ENCODE assay signal across 18 cellular contexts in the genomic region with DNA sequence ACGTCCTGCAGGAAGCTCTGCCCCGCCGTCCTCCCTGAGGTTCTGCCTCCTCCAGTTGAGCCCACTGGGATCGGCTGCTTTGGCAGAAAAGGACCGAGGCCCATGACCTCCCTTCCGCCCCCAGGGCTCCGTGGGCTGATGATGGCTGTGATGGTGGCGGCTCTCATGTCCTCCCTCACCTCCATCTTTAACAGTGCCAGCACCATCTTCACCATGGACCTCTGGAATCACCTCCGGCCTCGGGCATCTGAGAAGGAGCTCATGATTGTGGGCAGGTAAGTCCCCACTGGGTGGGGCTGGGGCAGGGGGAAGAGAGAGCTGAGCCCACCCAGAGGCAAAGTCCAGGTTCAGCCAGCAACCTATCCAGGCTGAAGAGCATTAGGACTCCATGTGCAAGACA.
DNase-seq lines count a peak whose midpoint lies in the region; ATAC-seq and TF ChIP-seq lines count a peak whose summit lies in the region.
"Had no signal": no experiment of that assay in that cellular context is flagged by ENCODE, and none has a peak within 500 bp of the region (broad histone marks: within the 10 kb centered on the region; RNA-seq: fewer than 3 reads in every experiment).

No MANE protein-coding gene starts in this region.

- no peak for TF ChIP-seq POLR2A in sigmoid colon (IDR thresholded peaks at IDR 0.05)

- no peak overlapping the region for H3K27ac Mint-ChIP-seq in osteocyte (ENCODE audit: unreplicated experiment)
- H3K27ac Mint-ChIP-seq: B cell; CD4-positive, alpha-beta T cell; CD8-positive, alpha-beta memory T cell; HFFc6 had no signal

- H3K27ac ChIP-seq in neuronal stem cell (replicated peaks; ENCODE audit: low read length) (no peak overlapping the region), sigmoid colon (no peak overlapping the region)
- H3K27ac ChIP-seq: BLaER1, C4-2B had no signal

- H3K36me3 ChIP-seq in neuronal stem cell (replicated peaks in 1 of 2; ENCODE audit: control insufficient read depth in 2 of 2, insufficient read depth in 2 of 2, low read length in 2 of 2) (no peaks in the 10 kb centered on the region), sigmoid colon (no peaks in the 10 kb centered on the region)
- H3K36me3 ChIP-seq: BLaER1, HAP-1 had no signal

- no peak overlapping the region for H3K4me3 Mint-ChIP-seq in osteocyte (ENCODE audit: unreplicated experiment)
- H3K4me3 Mint-ChIP-seq: B cell; CD4-positive, alpha-beta T cell; CD8-positive, alpha-beta memory T cell; HFFc6 had no signal

- intact Hi-C loops in sigmoid colon (cut with DNase I): no loop called here

- peak; percentile 6 for DNase-seq in GM13976 (ENCODE audit: low spot score)
- no peak for DNase-seq in neuronal stem cell (ENCODE audit: low spot score)
- peak; percentile 40 for DNase-seq in sigmoid colon
- DNase-seq in NCI-H2029 (lab: John Stamatoyannopoulos, UW): no peak
- no peak for DNase-seq in osteocyte (ENCODE audit: extremely low spot score, unreplicated experiment)
- DNase-seq: CD4-positive, alpha-beta T cell; CD8-positive, alpha-beta memory T cell; DMS 273 treated with DMSO at 0.1 percent for 48 hours; DMS79; GDM1; GOT3 had no signal

- no peak overlapping the region for H3K14ac ChIP-seq in neuronal stem cell (ENCODE audit: low read length)

- H2BK12ac ChIP-seq in neuronal stem cell (ENCODE audit: low read length): no peak overlapping the region

- H3K4me3 ChIP-seq in neuronal stem cell (ENCODE audit: low read length in 2 of 2) (no peak overlapping the region), sigmoid colon (no peak overlapping the region)
- H3K4me3 ChIP-seq: BLaER1, GM12878, HAP-1 had no signal

- peaks cover 5% of the 10 kb centered on the region for H3K27me3 Mint-ChIP-seq in osteocyte (ENCODE audit: unreplicated experiment)
- H3K27me3 Mint-ChIP-seq: B cell had no signal

- H3K23ac ChIP-seq in neuronal stem cell (ENCODE audit: low read depth, low read length, poor library complexity): no peak overlapping the region

- H3K9ac ChIP-seq in neuronal stem cell (ENCODE audit: low read depth, low read length, poor library complexity): no peak overlapping the region
- H3K9ac ChIP-seq: BLaER1 had no signal

- peak overlapping the region; percentile 15 for H2BK15ac ChIP-seq in neuronal stem cell (ENCODE audit: low read length)

- H3K4me1 ChIP-seq in neuronal stem cell (ENCODE audit: control insufficient read depth in 2 of 2, insufficient read depth in 1 of 2, low read depth in 1 of 2, low read length in 2 of 2) (peaks cover 0 to 8% of the 10 kb centered on the region in 2 donors), sigmoid colon (no peaks in the 10 kb centered on the region)
- H3K4me1 ChIP-seq: BLaER1, HAP-1 had no signal

- no peaks in the 10 kb centered on the region for H3K9me3 Mint-ChIP-seq in osteocyte (ENCODE audit: unreplicated experiment)
- H3K9me3 Mint-ChIP-seq: CD4-positive, alpha-beta T cell; CD8-positive, alpha-beta memory T cell; HFFc6 had no signal

- in situ Hi-C loops in GM13976 (cut with MboI; ENCODE audit: low sequenced_read_pairs, unreplicated experiment): no loop called here

- no peak overlapping the region for H2BK5ac ChIP-seq in neuronal stem cell (ENCODE audit: low read length)

- no peaks in the 10 kb centered on the region for H3K27me3 ChIP-seq in neuronal stem cell (ENCODE audit: control insufficient read depth in 3 of 3, insufficient read depth in 3 of 3, low read depth in 1 of 3, low read length in 3 of 3)
- no peaks in the 10 kb centered on the region for H3K27me3 ChIP-seq in sigmoid colon
- H3K27me3 ChIP-seq: BLaER1 had no signal

- H4K91ac ChIP-seq in neuronal stem cell (ENCODE audit: low read depth, low read length, poor library complexity): no peak overlapping the region

- no peak overlapping the region for H3K18ac ChIP-seq in neuronal stem cell (ENCODE audit: low read length)

- H3K4me1 Mint-ChIP-seq in osteocyte (ENCODE audit: unreplicated experiment): no peaks in the 10 kb centered on the region
- H3K4me1 Mint-ChIP-seq: CD8-positive, alpha-beta memory T cell had no signal

- no peak for ATAC-seq in HG03342 (IDR thresholded peaks at IDR 0.05; ENCODE audit: unreplicated experiment)

- no peak for TF ChIP-seq CTCF in GM13976 (IDR thresholded peaks at IDR 0.05; ENCODE audit: borderline replicate concordance, control extremely low read depth, extremely low read depth, insufficient read depth, missing control alignments)
- no peak for TF ChIP-seq CTCF in sigmoid colon (IDR thresholded peaks at IDR 0.05)
- no peak for TF ChIP-seq CTCF in osteocyte (IDR thresholded peaks at IDR 0.05)

- WGBS in neuronal stem cell (ENCODE audit: extremely low coverage in 2 of 2, insufficient read length in 2 of 2, insufficient replicate concordance in 1 of 2), 2 donors: no CpG with 5 or more reads among the region's 10 CpGs
- 91 to 92% methylated on average over 10 of the region's 10 CpGs for WGBS in sigmoid colon, 2 donors

- no peak overlapping the region for H4K8ac ChIP-seq in neuronal stem cell (ENCODE audit: low read depth, low read length)

- peak overlapping the region; percentile 43 for H2AK5ac ChIP-seq in neuronal stem cell (ENCODE audit: low read depth, low read length)

- no peaks in the 10 kb centered on the region for H3K79me1 ChIP-seq in neuronal stem cell (ENCODE audit: low read depth, low read length)

- H2BK120ac ChIP-seq in neuronal stem cell (ENCODE audit: low read depth, low read length): no peak overlapping the region

- no peak overlapping the region for H3K4me2 ChIP-seq in neuronal stem cell (ENCODE audit: insufficient read depth, low read length, poor library complexity, severe bottlenecking)
- H3K4me2 ChIP-seq: BLaER1 had no signal

- H3K9me3 ChIP-seq in neuronal stem cell (replicated peaks in 1 of 2; ENCODE audit: control insufficient read depth in 2 of 2, insufficient read depth in 1 of 2, low read depth in 1 of 2, low read length in 2 of 2): no peaks in the 10 kb centered on the region
- no peaks in the 10 kb centered on the region for H3K9me3 ChIP-seq in sigmoid colon
- H3K9me3 ChIP-seq: BLaER1, HAP-1 had no signal

- no peak for TF ChIP-seq EP300 in sigmoid colon (IDR thresholded peaks at IDR 0.05)

- no peak overlapping the region for H3K4ac ChIP-seq in neuronal stem cell (ENCODE audit: low read length)

- H2AFZ ChIP-seq in neuronal stem cell (ENCODE audit: low read length): no peak overlapping the region

- no peaks in the 10 kb centered on the region for H3K36me3 Mint-ChIP-seq in osteocyte (ENCODE audit: unreplicated experiment)
- H3K36me3 Mint-ChIP-seq: CD8-positive, alpha-beta memory T cell had no signal

Comparison
In these comparisons a context has a peak if more than half of its experiments do, and no peak if none do; other contexts are left out.
1. DNase-seq: peak in GM13976 (single experiment) and sigmoid colon (single experiment); none in neuronal stem cell (single experiment), NCI-H2029 (single experiment) and osteocyte (single experiment).